In genomic region chr4:87697272-87697671, GRCh38 we compare ENCODE assay signal across 20 cellular contexts. TPM values are rescaled to one million over a fixed set of nuclear protein-coding genes. Genes with fewer than 3 reads are reported as not detected.
DNase-seq lines count a peak whose midpoint lies in the region; ATAC-seq, FAIRE-seq and TF ChIP-seq lines count a peak whose summit lies in the region.
"Had no signal": no experiment of that assay in that cellular context is flagged by ENCODE, and none has a peak within 500 bp of the region (broad histone marks: within the 10 kb centered on the region; RNA-seq: fewer than 3 reads in every experiment).

No MANE protein-coding gene starts in this region.

- no peaks in the 10 kb centered on the region for H3K27me3 ChIP-seq in bronchial epithelial cell (ENCODE audit: control insufficient read depth, insufficient read depth, low read length)
- H3K27me3 ChIP-seq: Peyer's patch had no signal

- no peak overlapping the region for H3K27ac Mint-ChIP-seq in stimulated activated memory B cell treated with anti-CD40 and anti-IgM and Interleukin-4, amounts not matched to agents 10 μg/mL and 1 μg/mL and 100 μg/mL, for 72 hours
- H3K27ac Mint-ChIP-seq: B cell had no signal

- H3K9me3 Mint-ChIP-seq in stimulated activated memory B cell treated with anti-CD40 and anti-IgM and Interleukin-4, amounts not matched to agents 10 μg/mL and 1 μg/mL and 100 μg/mL, for 72 hours: peaks cover 15% of the 10 kb centered on the region

- no peak overlapping the region for H3K4me3 Mint-ChIP-seq in stimulated activated memory B cell treated with anti-CD40 and anti-IgM and Interleukin-4, amounts not matched to agents 10 μg/mL and 1 μg/mL and 100 μg/mL, for 72 hours
- H3K4me3 Mint-ChIP-seq: B cell had no signal

- H3K36me3 Mint-ChIP-seq in stimulated activated memory B cell treated with anti-CD40 and anti-IgM and Interleukin-4, amounts not matched to agents 10 μg/mL and 1 μg/mL and 100 μg/mL, for 72 hours: peaks cover 8% of the 10 kb centered on the region

- intact Hi-C loops in Right ventricle myocardium inferior (cut with DNase I) (no loop called here), Right ventricle myocardium superior (cut with DNase I) (no loop called here)

- POLR2A ChIA-PET in HEK293 (lab: Yijun Ruan, JAX): no interaction called here

- ATAC-seq in Right ventricle myocardium inferior (peak; percentile 80), Right ventricle myocardium superior (ENCODE audit: poor library complexity) (no peak)
- peak; percentile 36 for ATAC-seq in stimulated activated memory B cell treated with anti-CD40 and anti-IgM and Interleukin-4, amounts not matched to agents 10 μg/mL and 1 μg/mL and 100 μg/mL, for 72 hours

- H3K4me1 ChIP-seq in HEK293 (ENCODE audit: control insufficient read depth, insufficient read depth, low read length): no peaks in the 10 kb centered on the region
- H3K4me1 ChIP-seq: Peyer's patch had no signal

- no peaks in the 10 kb centered on the region for H3K4me1 Mint-ChIP-seq in stimulated activated memory B cell treated with anti-CD40 and anti-IgM and Interleukin-4, amounts not matched to agents 10 μg/mL and 1 μg/mL and 100 μg/mL, for 72 hours
- H3K4me1 Mint-ChIP-seq: B cell had no signal

- H3K9me3 ChIP-seq in HEK293 (ENCODE audit: control insufficient read depth, insufficient read depth, low read depth, low read length): no peaks in the 10 kb centered on the region
- H3K9me3 ChIP-seq: SK-N-SH had no signal

- H3K27me3 Mint-ChIP-seq in stimulated activated memory B cell treated with anti-CD40 and anti-IgM and Interleukin-4, amounts not matched to agents 10 μg/mL and 1 μg/mL and 100 μg/mL, for 72 hours: peaks cover 9% of the 10 kb centered on the region

- peak; percentile 32 for FAIRE-seq in bronchial epithelial cell (lab: Jason Lieb, UNC)
- FAIRE-seq: GM12892 had no signal

- CTCF ChIA-PET in HEK293 (lab: Yijun Ruan, JAX): interaction anchor here (0.5 kb wide), 1 partner anchor 287 kb away, joined by 3 read pairs; no protein-coding TSS in a partner anchor

- H3K36me3 ChIP-seq in HEK293 (ENCODE audit: control insufficient read depth in 2 of 2, insufficient read depth in 1 of 2, low read length in 2 of 2): no peaks in the 10 kb centered on the region
- no peaks in the 10 kb centered on the region for H3K36me3 ChIP-seq in bronchial epithelial cell (ENCODE audit: control insufficient read depth, insufficient read depth, low read length)
- H3K36me3 ChIP-seq: Peyer's patch had no signal

- H3K27ac ChIP-seq in HEK293 (ENCODE audit: extremely low read depth, low read depth, low read length): no peak overlapping the region
- H3K27ac ChIP-seq: Peyer's patch had no signal

- no peak for TF ChIP-seq CTCF in HEK293 (tag by site-specific recombination; IDR thresholded peaks at IDR 0.05)
- no peak for TF ChIP-seq CTCF in bronchial epithelial cell (IDR thresholded peaks at IDR 0.05; ENCODE audit: insufficient read depth, low read length, severe bottlenecking)

- DNase-seq in Right ventricle myocardium inferior (ENCODE audit: missing footprints) (no peak), Right ventricle myocardium superior (no peak), bronchial epithelial cell (ENCODE audit: low read depth) (no peak), Kasumi-1 (lab: John Stamatoyannopoulos, UW) (no peak), cerebellar nuclear complex (lab: John Stamatoyannopoulos, UW) (no peak), OCI-M2 (lab: John Stamatoyannopoulos, UW; ENCODE audit: unreplicated experiment) (no peak)
- DNase-seq: EL, GOT3, MM.1S, NCI-H1092, NCI-H146, NCI-H2081, NCI-H446 treated with DMSO at 0.1 percent for 48 hours, Peyer's patch, SK-N-SH had no signal

- H3K4me3 ChIP-seq in HEK293 (ENCODE audit: low read depth, low read length): no peak overlapping the region
- H3K4me3 ChIP-seq in bronchial epithelial cell (ENCODE audit: low read depth, low read length): no peak overlapping the region
- H3K4me3 ChIP-seq: Peyer's patch had no signal

TF ChIP-seq in HEK293, 187 proteins besides CTCF, POLR2A, EP300 and RAD21:
- TF ChIP-seq ZNF10 (tag by site-specific recombination; IDR thresholded peaks at IDR 0.05): no peak
- no peak for TF ChIP-seq MYNN (tag by site-specific recombination; IDR thresholded peaks at IDR 0.05; ENCODE audit: borderline replicate concordance)
- peak; percentile 35 for TF ChIP-seq SETDB1 (IDR thresholded peaks at IDR 0.05; ENCODE audit: insufficient read length, low read length)

RNA-seq across cellular contexts. Expression of gene DMP1, which starts 47.2 kb away (rescaled TPM):
- total RNA-seq in Right ventricle myocardium inferior: not detected
- total RNA-seq in Right ventricle myocardium superior: not detected
- total RNA-seq in bronchial epithelial cell: not detected in 2 replicates
- total RNA-seq: A172, B cell, Peyer's patch had no signal
